ENCODE assay signal across 1 cellular context in the genomic region with DNA sequence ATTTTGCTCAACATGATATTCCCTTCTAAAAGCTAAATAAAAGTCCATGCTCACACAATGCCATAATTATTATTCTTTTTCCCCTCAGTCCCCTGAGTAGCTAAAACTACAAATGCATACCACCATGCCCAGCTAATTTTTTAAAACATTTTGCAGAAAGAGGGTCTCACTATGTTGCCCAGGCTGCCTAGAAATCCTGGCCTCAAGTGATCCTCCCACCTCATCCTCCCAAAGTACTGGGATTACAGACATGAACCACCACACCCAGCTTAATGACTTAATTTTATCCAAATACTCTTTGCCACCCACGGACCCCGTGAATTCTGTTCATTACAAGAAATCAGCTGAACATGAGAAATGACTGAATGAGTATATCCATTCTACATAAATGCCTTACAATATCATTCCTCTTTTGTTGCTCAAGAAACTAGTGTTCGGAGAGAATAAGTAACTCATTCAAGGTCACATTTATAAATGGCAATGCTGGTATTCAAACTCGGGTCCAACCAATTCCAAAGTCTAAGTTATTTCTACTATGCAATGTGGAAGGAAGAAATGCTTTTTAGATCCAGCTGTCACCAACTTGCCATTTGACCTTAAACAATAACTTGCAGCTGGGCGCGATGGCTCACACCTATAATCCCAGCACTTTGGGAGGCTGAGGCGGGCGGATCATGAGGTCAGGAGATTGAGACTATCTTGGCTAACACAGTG.
TF ChIP-seq lines count a peak whose summit lies in the region.

No MANE protein-coding gene starts in this region.

TF ChIP-seq in A549, 52 proteins besides CTCF, POLR2A, EP300 and RAD21 (continued from another document):
- TF ChIP-seq, protein P1, sequence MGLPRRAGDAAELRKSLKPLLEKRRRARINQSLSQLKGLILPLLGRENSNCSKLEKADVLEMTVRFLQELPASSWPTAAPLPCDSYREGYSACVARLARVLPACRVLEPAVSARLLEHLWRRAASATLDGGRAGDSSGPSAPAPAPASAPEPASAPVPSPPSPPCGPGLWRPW (IDR thresholded peaks at IDR 0.05), result no peak
- TF ChIP-seq NPAS2 (CRISPR knock-in tag; IDR thresholded peaks at IDR 0.05; ENCODE audit: borderline replicate concordance) (no peak), USF2 (IDR thresholded peaks at IDR 0.05) (no peak), ZFP36 (IDR thresholded peaks at IDR 0.05; ENCODE audit: borderline replicate concordance, partially characterized antibody) (no peak), JUNB (IDR thresholded peaks at IDR 0.05) (no peak)
TF ChIP-seq in A549: peak in this region for 0.
